Comparison of ENCODE assay signal across 8 cellular contexts in genomic region chr10:69317175-69318086, GRCh38. TPM values are rescaled to one million over a fixed set of nuclear protein-coding genes. Genes with fewer than 3 reads are reported as not detected.
DNase-seq lines count a peak whose midpoint lies in the region; ATAC-seq and TF ChIP-seq lines count a peak whose summit lies in the region.

No MANE protein-coding gene starts in this region.

- H3K4me1 Mint-ChIP-seq in progenitor cell of endocrine pancreas (ENCODE audit: low read depth): peaks cover 30% of the 10 kb centered on the region

- peaks cover 24% of the 10 kb centered on the region for H3K4me1 ChIP-seq in SJSA1 (replicated peaks)

- peaks cover 5% of the 10 kb centered on the region for H3K27me3 Mint-ChIP-seq in progenitor cell of endocrine pancreas

- peak; percentile 22 for ATAC-seq in HG02763 (IDR thresholded peaks at IDR 0.05; ENCODE audit: unreplicated experiment)

- TF ChIP-seq CTCF in progenitor cell of endocrine pancreas (IDR thresholded peaks at IDR 0.05; ENCODE audit: unreplicated experiment): no peak

- no peaks in the 10 kb centered on the region for H3K36me3 Mint-ChIP-seq in progenitor cell of endocrine pancreas (ENCODE audit: insufficient read depth)

- H3K9me3 ChIP-seq in SJSA1 (replicated peaks): no peaks in the 10 kb centered on the region

- H3K27ac ChIP-seq in SJSA1: peak overlapping the region; percentile 56; the same call in 1 of the 2 replicates

- DNase-seq in activated CD4-positive, alpha-beta T cell treated with anti-CD3 and anti-CD28 coated beads for 48 hours: peak; percentile 55
- no peak for DNase-seq in activated CD4-positive, alpha-beta T cell treated with anti-CD3 and anti-CD28 coated beads for 1 hour
- no peak for DNase-seq in SJSA1 (ENCODE audit: low read depth in 1 of 2, low spot score in 2 of 2)
- DNase-seq in erythroblast (lab: John Stamatoyannopoulos, UW): peak; percentile 92 to 93
- no peak for DNase-seq in progenitor cell of endocrine pancreas (ENCODE audit: low spot score, unreplicated experiment)
- DNase-seq in MV-4-11 (lab: John Stamatoyannopoulos, UW): no peak
- no peak for DNase-seq in NCI-H2107 treated with DMSO at 0.1 percent for 48 hours (lab: John Stamatoyannopoulos, UW; ENCODE audit: unreplicated experiment)

- no peaks in the 10 kb centered on the region for H3K9me3 Mint-ChIP-seq in progenitor cell of endocrine pancreas (ENCODE audit: low read depth)

- H3K27ac Mint-ChIP-seq in progenitor cell of endocrine pancreas: peak overlapping the region; percentile 59

- peaks cover 18% of the 10 kb centered on the region for H3K36me3 ChIP-seq in SJSA1

- TF ChIP-seq POLR2A in erythroblast (IDR thresholded peaks at IDR 0.05; ENCODE audit: low read length): peak; percentile 94

- H3K27me3 ChIP-seq in SJSA1 (replicated peaks): no peaks in the 10 kb centered on the region

- H3K4me3 ChIP-seq in SJSA1: peak overlapping the region; percentile 94

- peak overlapping the region; percentile 91 for H3K4me3 Mint-ChIP-seq in progenitor cell of endocrine pancreas (ENCODE audit: low read depth)

RNA-seq across cellular contexts. Expression of gene HK1, which starts 39.1 kb away (rescaled TPM):
- total RNA-seq in SJSA1 (2014; rRNA removed; shearing (Covaris generic)): 50.0 and 53.1 TPM in 2 replicates
- total RNA-seq in progenitor cell of endocrine pancreas: 32.5 and 35.6 TPM in 2 replicates

Comparison
In these comparisons a context has a peak if more than half of its experiments do, and no peak if none do; other contexts are left out.
1. DNase-seq: peak in activated CD4-positive, alpha-beta T cell treated with anti-CD3 and anti-CD28 coated beads for 48 hours (single experiment) and erythroblast (2 of 2); none in activated CD4-positive, alpha-beta T cell treated with anti-CD3 and anti-CD28 coated beads for 1 hour (single experiment), SJSA1 (0 of 2), progenitor cell of endocrine pancreas (single experiment), MV-4-11 (single experiment) and NCI-H2107 treated with DMSO at 0.1 percent for 48 hours (single experiment).